8 cellular contexts compared by ENCODE assay signal in genomic region chr1:113929750-113930498, GRCh38. TPM values are rescaled to one million over a fixed set of nuclear protein-coding genes. Genes with fewer than 3 reads are reported as not detected.
DNase-seq lines count a peak whose midpoint lies in the region; FAIRE-seq and TF ChIP-seq lines count a peak whose summit lies in the region.

No MANE protein-coding gene starts in this region.

- TF ChIP-seq CTCF in GM20000 (IDR thresholded peaks at IDR 0.05; ENCODE audit: extremely low read depth, missing control alignments) (peak; percentile 21), bronchial epithelial cell (IDR thresholded peaks at IDR 0.05; ENCODE audit: insufficient read depth, low read length, severe bottlenecking) (peak; percentile 15)

- H3K4me3 ChIP-seq in bronchial epithelial cell (ENCODE audit: low read depth, low read length) = peak overlapping the region; percentile 97

- no peaks in the 10 kb centered on the region for H3K36me3 ChIP-seq in bronchial epithelial cell (ENCODE audit: control insufficient read depth, insufficient read depth, low read length)

- DNase-seq in DMS53 treated with DMSO at 0.1 percent for 48 hours (lab: John Stamatoyannopoulos, UW; ENCODE audit: unreplicated experiment) = peak; percentile 13
- DNase-seq in GM20000 (ENCODE audit: low spot score) = peak; percentile 75
- peak; percentile 21 for DNase-seq in HT1080 (ENCODE audit: low read depth)
- DNase-seq in activated CD4-positive, CD25-positive, alpha-beta regulatory T cell (lab: John Stamatoyannopoulos, UW) = peak; percentile 28 to 53 (median 40)
- peak; percentile 24 for DNase-seq in bronchial epithelial cell (ENCODE audit: low read depth)
- peak; percentile 51 for DNase-seq in kidney tubule cell (ENCODE audit: low spot score)
- DNase-seq in stimulated activated CD4-positive, alpha-beta T cell treated with anti-CD3 and anti-CD28 coated beads, Interleukin-2, amount 100 ng/mL, for 4 hours (ENCODE audit: low read depth) = peak; percentile 32
- no peak for DNase-seq in KG1 (lab: John Stamatoyannopoulos, UW)

- no peak for FAIRE-seq in bronchial epithelial cell (lab: Jason Lieb, UNC)

- no peaks in the 10 kb centered on the region for H3K27me3 ChIP-seq in bronchial epithelial cell (ENCODE audit: control insufficient read depth, insufficient read depth, low read length)

RNA-seq across cellular contexts. Expression of gene HIPK1, which starts 0.8 kb away (rescaled TPM):
- total RNA-seq in HT1080 (2014; rRNA removed; shearing (Covaris generic)) = 10.9 and 18.6 TPM in 2 replicates
- 12.4 and 17.7 TPM in 2 replicates for polyA plus RNA-seq in HT1080 (2015; cell fraction: cytosol; rRNA removed)
- 21.1 and 21.4 TPM in 2 replicates for polyA plus RNA-seq in HT1080 (2015; cell fraction: nucleus; rRNA removed)
- total RNA-seq in bronchial epithelial cell = 18.7 and 24.2 TPM in 2 replicates

RNA-seq across cellular contexts. Expression of gene DCLRE1B, which starts 24.8 kb away (rescaled TPM):
- total RNA-seq in HT1080 (2014; rRNA removed; shearing (Covaris generic)) = 14.9 and 17.5 TPM in 2 replicates
- polyA plus RNA-seq in HT1080 (2015; cell fraction: cytosol; rRNA removed) = 11.5 and 11.9 TPM in 2 replicates
- polyA plus RNA-seq in HT1080 (2015; cell fraction: nucleus; rRNA removed) = 7.9 and 8.0 TPM in 2 replicates
- total RNA-seq in bronchial epithelial cell = 0.79 and 1.0 TPM in 2 replicates

RNA-seq across cellular contexts. Expression of gene AP4B1, which starts 25.3 kb away (rescaled TPM):
- 18.0 and 20.8 TPM in 2 replicates for total RNA-seq in HT1080 (2014; rRNA removed; shearing (Covaris generic))
- polyA plus RNA-seq in HT1080 (2015; cell fraction: cytosol; rRNA removed) = 12.9 and 15.1 TPM in 2 replicates
- 77.8 and 79.0 TPM in 2 replicates for polyA plus RNA-seq in HT1080 (2015; cell fraction: nucleus; rRNA removed)
- 6.1 and 10.0 TPM in 2 replicates for total RNA-seq in bronchial epithelial cell

RNA-seq across cellular contexts. Expression of gene BCL2L15, which starts 42.5 kb away (rescaled TPM):
- total RNA-seq in HT1080 (2014; rRNA removed; shearing (Covaris generic)) = 0.05 and 1.3 TPM in 2 replicates
- 0.01 TPM in 1 of 2 replicates, not detected in the other for polyA plus RNA-seq in HT1080 (2015; cell fraction: cytosol; rRNA removed)
- polyA plus RNA-seq in HT1080 (2015; cell fraction: nucleus; rRNA removed) = 0.44 and 0.57 TPM in 2 replicates
- total RNA-seq in bronchial epithelial cell = under 0.01 and 1.0 TPM in 2 replicates

RNA-seq across cellular contexts. Expression of gene OLFML3, which starts 49.4 kb away (rescaled TPM):
- 4.0 and 5.1 TPM in 2 replicates for total RNA-seq in HT1080 (2014; rRNA removed; shearing (Covaris generic))
- 1.2 and 1.5 TPM in 2 replicates for polyA plus RNA-seq in HT1080 (2015; cell fraction: cytosol; rRNA removed)
- 2.0 and 3.9 TPM in 2 replicates for polyA plus RNA-seq in HT1080 (2015; cell fraction: nucleus; rRNA removed)
- total RNA-seq in bronchial epithelial cell = 0.13 and 1.6 TPM in 2 replicates
